ENCODE assay signal across 10 cellular contexts in the genomic region with DNA sequence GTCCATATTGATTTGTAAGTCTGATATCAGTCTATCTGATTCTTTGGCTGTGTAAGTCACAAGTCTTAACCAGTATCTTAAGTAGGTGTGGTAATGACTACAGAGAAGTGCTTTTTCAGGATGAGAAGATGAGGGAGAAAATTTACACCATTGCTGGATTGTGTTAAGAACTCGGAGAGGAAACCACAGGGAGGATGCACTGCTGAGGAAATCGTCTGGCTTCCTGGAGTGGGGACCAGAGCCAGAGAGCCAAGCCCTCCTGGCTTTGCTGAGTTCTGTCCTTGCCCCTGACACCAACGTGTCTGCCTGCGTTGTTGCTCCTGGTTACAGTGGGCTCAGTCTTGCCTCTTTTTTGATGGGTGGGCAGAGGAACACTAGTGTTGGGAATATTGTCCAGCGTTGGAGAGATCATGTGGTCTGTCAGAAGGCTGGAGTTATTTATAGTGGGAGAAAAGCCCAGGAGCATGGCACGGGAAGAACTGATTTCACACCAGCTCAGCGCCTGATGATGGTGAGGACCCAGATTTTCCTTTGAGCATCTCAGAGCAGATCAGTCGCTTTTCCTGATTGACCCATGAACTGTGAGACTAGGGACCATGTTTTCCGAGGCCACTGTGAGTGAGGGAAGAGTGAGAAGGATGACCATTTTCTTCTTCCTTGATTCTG. TPM values are rescaled to one million over a fixed set of nuclear protein-coding genes. Genes with fewer than 3 reads are reported as not detected.
A peak's percentile ranks its signal among the peaks of the same experiment; 100 is the strongest.
DNase-seq lines count a peak whose midpoint lies in the region; FAIRE-seq and TF ChIP-seq lines count a peak whose summit lies in the region.
"Had no signal": no experiment of that assay in that cellular context is flagged by ENCODE, and none has a peak within 500 bp of the region (broad histone marks: within the 10 kb centered on the region; RNA-seq: fewer than 3 reads in every experiment).

No MANE protein-coding gene starts in this region.

- H3K27ac ChIP-seq in endothelial cell of umbilical vein (ENCODE audit: insufficient read depth, low read depth, low read length) (no peak overlapping the region), spleen (peak overlapping the region in 7 of 8 donors; percentile 8 to 83 (median 52))

- 34 to 44% (median 35%) methylated on average over 9 of the region's 9 CpGs for WGBS in spleen, 5 donors

- FAIRE-seq in endothelial cell of umbilical vein (lab: Jason Lieb, UNC) = peak; percentile 52

- in situ Hi-C loops in GM13976 (cut with MboI; ENCODE audit: low sequenced_read_pairs, unreplicated experiment) = no loop called here

- no TSS peak for BruUV-seq in endothelial cell of umbilical vein (replicated peaks; lab: Mats Ljungman, UMichigan)

- CTCF ChIA-PET in endothelial cell of umbilical vein (lab: Charles Lee) = no interaction called here

- H4K20me1 ChIP-seq in endothelial cell of umbilical vein (replicated peaks; ENCODE audit: control insufficient read depth, extremely low read depth, insufficient read depth, low read length) = no peaks in the 10 kb centered on the region

- no peak overlapping the region for H3K4me3 ChIP-seq in endothelial cell of umbilical vein (replicated peaks in 1 of 3; ENCODE audit: insufficient read depth in 1 of 3, low read depth in 1 of 3, low read length in 3 of 3)
- H3K4me3 ChIP-seq in spleen = peak overlapping the region in 1 of 8 donors; percentile 45

- DNase-seq in SIG-M5 treated with dmso at 0.1 percent for 504 hours (lab: John Stamatoyannopoulos, UW; ENCODE audit: unreplicated experiment) = peak; percentile 9
- DNase-seq in SIG-M5 (lab: John Stamatoyannopoulos, UW) = no peak
- DNase-seq in SKM-1 (lab: John Stamatoyannopoulos, UW; ENCODE audit: unreplicated experiment) = peak; percentile 31
- DNase-seq in endothelial cell of umbilical vein (ENCODE audit: low read depth, low spot score) = peak; percentile 16
- no peak for DNase-seq in spleen
- DNase-seq in NCI-H187 treated with DMSO at 0.1 percent for 48 hours (lab: John Stamatoyannopoulos, UW) = no peak
- DNase-seq in GM13976 (ENCODE audit: low spot score) = no peak
- DNase-seq in NCI-H2081 (lab: John Stamatoyannopoulos, UW) = no peak
- DNase-seq: hypothalamus; stimulated activated CD4-positive, alpha-beta T cell treated with anti-CD3 and anti-CD28 coated beads, Interleukin-12 subunit alpha, Interleukin-12 subunit beta, amount 100 ng/mL, for 4 hours had no signal

- peaks cover 63% of the 10 kb centered on the region for H3K79me2 ChIP-seq in endothelial cell of umbilical vein (ENCODE audit: control insufficient read depth, insufficient read depth, low read length)

- no peaks in the 10 kb centered on the region for H3K9me1 ChIP-seq in endothelial cell of umbilical vein (replicated peaks; ENCODE audit: control insufficient read depth, extremely low read depth, insufficient read depth, low read length)

- H3K36me3 ChIP-seq in endothelial cell of umbilical vein (ENCODE audit: control insufficient read depth in 2 of 2, extremely low read depth in 1 of 2, insufficient read depth in 2 of 2, low read length in 2 of 2) = peaks cover 0 to 2% of the 10 kb centered on the region in 2 experiments
- H3K36me3 ChIP-seq in spleen = peaks cover 0 to 41% (median 0%) of the 10 kb centered on the region in 6 donors

- H3K9me3 ChIP-seq in endothelial cell of umbilical vein (replicated peaks; ENCODE audit: control insufficient read depth, insufficient read depth, low read length) = no peaks in the 10 kb centered on the region
- H3K9me3 ChIP-seq in spleen = no peaks in the 10 kb centered on the region

- no peak overlapping the region for H2AFZ ChIP-seq in endothelial cell of umbilical vein (ENCODE audit: low read depth, low read length)

- POLR2A ChIA-PET in endothelial cell of umbilical vein (lab: Charles Lee) = no interaction called here

- TF ChIP-seq CTCF in endothelial cell of umbilical vein (IDR thresholded peaks at IDR 0.05; ENCODE audit: extremely low read depth in 1 of 2, insufficient read depth in 1 of 2, low read depth in 1 of 2, low read length in 2 of 2) (no peak), spleen (IDR thresholded peaks at IDR 0.05 in 8 of 11, conservative IDR thresholded peaks at IDR 0.05 in 3 of 11) (no peak), GM13976 (IDR thresholded peaks at IDR 0.05; ENCODE audit: borderline replicate concordance, control extremely low read depth, extremely low read depth, insufficient read depth, missing control alignments) (no peak)

- H3K4me1 ChIP-seq in endothelial cell of umbilical vein (ENCODE audit: control insufficient read depth, extremely low read depth, insufficient read depth, low read length) (peaks cover 17% of the 10 kb centered on the region), spleen (peaks cover 53 to 100% (median 97%) of the 10 kb centered on the region in 6 donors)

- H3K4me2 ChIP-seq in endothelial cell of umbilical vein (ENCODE audit: insufficient read depth, low read length) = no peak overlapping the region

- intact Hi-C loops in endothelial cell of umbilical vein (cut with micrococcal nuclease) = no loop called here
- intact Hi-C loops in spleen (cut with DNase I; ENCODE audit: low total_unique reads) = no loop called here

- H3K9ac ChIP-seq in endothelial cell of umbilical vein (replicated peaks; ENCODE audit: extremely low read depth, insufficient read depth, low read length) = no peak overlapping the region

- TF ChIP-seq POLR2A in endothelial cell of umbilical vein (IDR thresholded peaks at IDR 0.05; ENCODE audit: low read depth, low read length) (no peak), spleen (IDR thresholded peaks at IDR 0.05) (no peak)

- dilution Hi-C loops in endothelial cell of umbilical vein (cut with MboI; ENCODE audit: extremely low pct_ligation_motif_present, low sequenced_read_pairs) = no loop called here

- no peaks in the 10 kb centered on the region for H3K27me3 ChIP-seq in endothelial cell of umbilical vein (ENCODE audit: control insufficient read depth in 2 of 2, insufficient read depth in 2 of 2, low read length in 2 of 2)
- H3K27me3 ChIP-seq in spleen (replicated peaks in 1 of 7) = no peaks in the 10 kb centered on the region

TF ChIP-seq in endothelial cell of umbilical vein, 7 proteins besides CTCF, POLR2A, EP300 and RAD21:
- TF ChIP-seq FOS (IDR thresholded peaks at IDR 0.05; ENCODE audit: borderline replicate concordance, insufficient read depth, low read length) (no peak), JUN (IDR thresholded peaks at IDR 0.05; ENCODE audit: borderline replicate concordance, insufficient read depth, insufficient read length, low read depth) (no peak), EZH2 (IDR thresholded peaks at IDR 0.05; ENCODE audit: borderline replicate concordance, low read depth, low read length, severe bottlenecking) (no peak), MYC (IDR thresholded peaks at IDR 0.05; ENCODE audit: low read depth, low read length) (no peak), POLR2AphosphoS5 (IDR thresholded peaks at IDR 0.05; ENCODE audit: insufficient read depth, low read depth, low read length) (no peak), MAX (IDR thresholded peaks at IDR 0.05; ENCODE audit: insufficient read depth, insufficient read length) (no peak), GATA2 (IDR thresholded peaks at IDR 0.05; ENCODE audit: insufficient read depth, insufficient read length, low read depth, low read length) (no peak)

RNA-seq across cellular contexts. Expression of gene MARK2, which starts 29.6 kb away (rescaled TPM):
- 33.4 and 34.7 TPM in 2 replicates for total RNA-seq in endothelial cell of umbilical vein
- 16.6 and 16.7 TPM in 2 replicates for polyA plus RNA-seq in endothelial cell of umbilical vein
- 19.1 and 19.9 TPM in 2 replicates for polyA plus RNA-seq in endothelial cell of umbilical vein (2011; cell fraction: cytosol; rRNA removed)
- polyA plus RNA-seq in endothelial cell of umbilical vein (2011; cell fraction: nucleus; rRNA removed) = 23.1 and 28.7 TPM in 2 replicates
- polyA plus RNA-seq in endothelial cell of umbilical vein (2012) = 19.7 and 21.0 TPM in 2 replicates
- 18.3 and 34.6 TPM in 2 replicates for polyA minus RNA-seq in endothelial cell of umbilical vein
- 45.0 TPM for polyA minus RNA-seq in endothelial cell of umbilical vein (2011; cell fraction: cytosol; rRNA and poly(A)+ RNA removed)
- polyA minus RNA-seq in endothelial cell of umbilical vein (2011; cell fraction: nucleus; rRNA and poly(A)+ RNA removed) = 14.6 and 18.9 TPM in 2 replicates
- 10 to 100 TPM; 41.2 to 67.3 (median 48.6) TPM for total RNA-seq in spleen
- polyA plus RNA-seq in spleen = 10 to 100 TPM in 1 of 3 donors, 1 to 10 TPM in 2; 6.9 to 23.3 (median 7.0) TPM

RNA-seq across cellular contexts. Expression of gene RCOR2, which starts 48.4 kb away (rescaled TPM):
- 0.13 and 1.7 TPM in 2 replicates for total RNA-seq in endothelial cell of umbilical vein
- polyA plus RNA-seq in endothelial cell of umbilical vein = 0.43 and 0.63 TPM in 2 replicates
- 0.45 and 0.59 TPM in 2 replicates for polyA plus RNA-seq in endothelial cell of umbilical vein (2011; cell fraction: cytosol; rRNA removed)
- 0.59 and 0.66 TPM in 2 replicates for polyA plus RNA-seq in endothelial cell of umbilical vein (2011; cell fraction: nucleus; rRNA removed)
- 0.28 and 0.30 TPM in 2 replicates for polyA plus RNA-seq in endothelial cell of umbilical vein (2012)
- 0.36 and 0.70 TPM in 2 replicates for polyA minus RNA-seq in endothelial cell of umbilical vein
- polyA minus RNA-seq in endothelial cell of umbilical vein (2011; cell fraction: cytosol; rRNA and poly(A)+ RNA removed) = 1.3 TPM
- polyA minus RNA-seq in endothelial cell of umbilical vein (2011; cell fraction: nucleus; rRNA and poly(A)+ RNA removed) = 0.24 TPM in 1 of 2 replicates, not detected in the other
- total RNA-seq in spleen = under 1 TPM in 5 of 7 donors, not detected in 2; 0.17 to 0.52 (median 0.26) TPM
- under 1 TPM; 0.07 to 0.18 (median 0.10) TPM for polyA plus RNA-seq in spleen

RNA-seq across cellular contexts. Expression of gene SPINDOC, which starts 55.3 kb away (rescaled TPM):
- 51.5 and 54.5 TPM in 2 replicates for total RNA-seq in endothelial cell of umbilical vein
- 29.4 and 33.8 TPM in 2 replicates for polyA plus RNA-seq in endothelial cell of umbilical vein
- polyA plus RNA-seq in endothelial cell of umbilical vein (2011; cell fraction: cytosol; rRNA removed) = 28.8 and 40.1 TPM in 2 replicates
- polyA plus RNA-seq in endothelial cell of umbilical vein (2011; cell fraction: nucleus; rRNA removed) = 25.6 and 28.9 TPM in 2 replicates
- 38.6 and 39.9 TPM in 2 replicates for polyA plus RNA-seq in endothelial cell of umbilical vein (2012)
- polyA minus RNA-seq in endothelial cell of umbilical vein = 12.0 and 19.1 TPM in 2 replicates
- 26.4 TPM for polyA minus RNA-seq in endothelial cell of umbilical vein (2011; cell fraction: cytosol; rRNA and poly(A)+ RNA removed)
- 6.8 and 10.4 TPM in 2 replicates for polyA minus RNA-seq in endothelial cell of umbilical vein (2011; cell fraction: nucleus; rRNA and poly(A)+ RNA removed)
- total RNA-seq in spleen = 10 to 100 TPM in 6 of 7 donors, 1 to 10 TPM in 1; 10.0 to 16.8 (median 13.8) TPM
- 10 to 100 TPM in 1 of 3 donors, 1 to 10 TPM in 2; 5.1 to 12.9 (median 6.9) TPM for polyA plus RNA-seq in spleen

Comparison
In these comparisons a context has a peak if more than half of its experiments do, and no peak if none do; other contexts are left out.
1. DNase-seq: peak in SIG-M5 treated with dmso at 0.1 percent for 504 hours (single experiment), SKM-1 (single experiment) and endothelial cell of umbilical vein (single experiment); none in SIG-M5 (single experiment), spleen (single experiment), NCI-H187 treated with DMSO at 0.1 percent for 48 hours (single experiment), GM13976 (single experiment) and NCI-H2081 (0 of 2).